1 cellular context compared by ENCODE assay signal in the genomic region with DNA sequence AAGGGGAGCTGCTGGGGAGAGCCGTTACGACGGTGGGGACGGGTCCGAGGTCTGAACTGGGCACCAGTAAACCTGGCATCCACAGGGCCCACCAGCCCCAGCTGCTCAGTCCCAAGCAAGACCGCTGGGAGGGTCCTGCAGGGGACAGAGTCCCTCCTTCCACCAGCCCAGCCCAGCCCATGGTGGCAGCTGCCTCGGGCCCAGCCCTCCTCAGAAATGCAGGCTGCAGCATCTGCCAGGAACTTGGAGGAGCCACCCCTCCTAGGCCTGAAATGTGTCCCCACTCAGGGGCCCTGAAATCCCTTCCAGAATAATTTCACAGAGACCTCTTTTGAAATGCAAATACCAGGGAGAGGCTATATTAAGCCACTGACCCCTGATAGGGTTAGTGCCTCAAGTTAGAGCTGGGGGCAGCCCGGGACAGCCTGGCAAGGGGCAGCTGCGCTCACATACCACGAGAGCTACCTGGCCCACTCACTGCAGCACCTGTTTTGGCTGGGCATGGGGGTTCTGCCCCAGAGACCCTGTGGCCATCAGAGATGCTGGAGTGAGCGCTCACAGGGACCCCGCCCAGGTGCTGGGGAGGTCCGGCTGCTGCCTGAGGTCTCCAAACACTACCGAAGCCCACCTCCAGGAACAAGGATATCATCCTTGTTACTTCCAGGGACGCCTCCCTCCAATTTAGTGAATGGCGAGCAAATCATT.
TF ChIP-seq lines count a peak whose summit lies in the region.

No MANE protein-coding gene starts in this region.

TF ChIP-seq in A549, 52 proteins besides CTCF, POLR2A, EP300 and RAD21:
- TF ChIP-seq PHF8 (IDR thresholded peaks at IDR 0.05; ENCODE audit: borderline replicate concordance, low read depth) (no peak), FOSB (CRISPR knock-in tag; IDR thresholded peaks at IDR 0.05) (no peak), FOXS1 (CRISPR knock-in tag; IDR thresholded peaks at IDR 0.05) (no peak), HOXB5 (CRISPR knock-in tag; IDR thresholded peaks at IDR 0.05) (no peak), MAFK (IDR thresholded peaks at IDR 0.05; ENCODE audit: partially characterized antibody) (no peak), RCOR1 (IDR thresholded peaks at IDR 0.05; ENCODE audit: low read depth, low read length) (no peak), TFCP2L1 (CRISPR knock-in tag; IDR thresholded peaks at IDR 0.05) (no peak), CHD2 (IDR thresholded peaks at IDR 0.05; ENCODE audit: low read length, partially characterized antibody) (no peak), ZNF302 (CRISPR knock-in tag; IDR thresholded peaks at IDR 0.05) (no peak), RNF2 (IDR thresholded peaks at IDR 0.05; ENCODE audit: borderline replicate concordance, low read depth) (no peak), MYC (IDR thresholded peaks at IDR 0.05; ENCODE audit: borderline replicate concordance, low read length) (no peak), SMC3 (IDR thresholded peaks at IDR 0.05) (no peak), BHLHE40 (IDR thresholded peaks at IDR 0.05; ENCODE audit: low read depth, low read length) (no peak), KDM5A (IDR thresholded peaks at IDR 0.05) (no peak), CHD4 (IDR thresholded peaks at IDR 0.05; ENCODE audit: borderline replicate concordance) (no peak), HDAC2 (IDR thresholded peaks at IDR 0.05) (no peak)
- TF ChIP-seq, protein P1, sequence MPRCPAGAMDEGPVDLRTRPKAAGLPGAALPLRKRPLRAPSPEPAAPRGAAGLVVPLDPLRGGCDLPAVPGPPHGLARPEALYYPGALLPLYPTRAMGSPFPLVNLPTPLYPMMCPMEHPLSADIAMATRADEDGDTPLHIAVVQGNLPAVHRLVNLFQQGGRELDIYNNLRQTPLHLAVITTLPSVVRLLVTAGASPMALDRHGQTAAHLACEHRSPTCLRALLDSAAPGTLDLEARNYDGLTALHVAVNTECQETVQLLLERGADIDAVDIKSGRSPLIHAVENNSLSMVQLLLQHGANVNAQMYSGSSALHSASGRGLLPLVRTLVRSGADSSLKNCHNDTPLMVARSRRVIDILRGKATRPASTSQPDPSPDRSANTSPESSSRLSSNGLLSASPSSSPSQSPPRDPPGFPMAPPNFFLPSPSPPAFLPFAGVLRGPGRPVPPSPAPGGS (IDR thresholded peaks at IDR 0.05), result no peak
- TF ChIP-seq, protein P2, sequence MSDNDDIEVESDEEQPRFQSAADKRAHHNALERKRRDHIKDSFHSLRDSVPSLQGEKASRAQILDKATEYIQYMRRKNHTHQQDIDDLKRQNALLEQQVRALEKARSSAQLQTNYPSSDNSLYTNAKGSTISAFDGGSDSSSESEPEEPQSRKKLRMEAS (IDR thresholded peaks at IDR 0.05), result no peak
- TF ChIP-seq, protein P3, sequence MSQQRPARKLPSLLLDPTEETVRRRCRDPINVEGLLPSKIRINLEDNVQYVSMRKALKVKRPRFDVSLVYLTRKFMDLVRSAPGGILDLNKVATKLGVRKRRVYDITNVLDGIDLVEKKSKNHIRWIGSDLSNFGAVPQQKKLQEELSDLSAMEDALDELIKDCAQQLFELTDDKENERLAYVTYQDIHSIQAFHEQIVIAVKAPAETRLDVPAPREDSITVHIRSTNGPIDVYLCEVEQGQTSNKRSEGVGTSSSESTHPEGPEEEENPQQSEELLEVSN (IDR thresholded peaks at IDR 0.05; ENCODE audit: borderline replicate concordance, low read depth), result no peak
